In the genomic region with DNA sequence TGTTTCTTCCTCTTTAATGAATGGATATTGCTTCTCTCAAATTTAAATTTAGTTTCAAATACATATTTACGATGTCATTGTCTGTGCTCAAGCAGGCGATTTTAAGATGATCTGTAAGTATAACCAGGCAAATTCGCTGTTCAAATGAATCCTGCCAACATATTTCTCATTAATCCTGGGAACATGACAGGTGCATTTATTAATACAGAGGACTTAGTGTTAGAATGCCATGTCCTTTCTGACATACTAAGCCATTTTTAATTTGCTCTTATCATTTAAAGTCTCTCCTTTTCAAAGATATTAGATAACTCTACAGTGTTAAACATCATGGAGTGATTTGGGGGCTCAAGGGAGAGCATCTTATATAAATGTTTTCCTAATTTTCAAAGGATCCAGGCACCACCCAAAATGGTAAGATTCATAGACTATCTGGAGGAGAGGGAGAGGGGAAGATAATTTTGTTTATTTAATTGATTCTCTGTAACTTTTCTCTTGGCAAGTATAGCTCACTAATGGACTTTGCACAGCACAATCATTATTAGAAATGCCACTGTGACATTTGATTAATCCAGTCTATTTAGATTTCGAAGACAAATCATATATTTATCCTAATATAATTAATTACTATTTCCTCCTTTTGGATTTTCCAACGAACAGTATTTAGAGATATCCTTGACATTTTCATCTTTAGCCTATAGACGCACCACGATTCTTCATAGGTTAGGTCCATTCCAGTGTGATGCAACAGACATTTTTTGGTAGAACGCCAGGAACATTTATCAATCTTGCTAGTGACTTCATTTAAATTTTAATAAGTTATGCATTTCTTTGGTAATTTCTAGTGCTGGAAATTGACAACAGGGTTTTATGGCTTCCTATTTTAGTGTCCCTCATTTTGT, we compare ENCODE assay signal across 34 cellular contexts.
"Had no signal": no experiment of that assay in that cellular context is flagged by ENCODE, and none has a peak within 500 bp of the region (broad histone marks: within the 10 kb centered on the region; RNA-seq: fewer than 3 reads in every experiment).

No MANE protein-coding gene starts in this region.

- H3K27me3 ChIP-seq: adrenal gland, breast epithelium, cardiac muscle cell had no signal

- H3K9me3 ChIP-seq: adrenal gland, breast epithelium had no signal

- DNase-seq: activated CD4-positive, alpha-beta memory T cell treated with anti-CD3 and anti-CD28 coated beads for 36 hours; activated CD4-positive, alpha-beta T cell treated with anti-CD3 and anti-CD28 coated beads for 36 hours; activated CD4-positive, alpha-beta T cell treated with anti-CD3 and anti-CD28 coated beads, Interleukin-2, amount 10 ng/mL, durations not matched to agents 24 days and 14 days; activated CD4-positive, CD25-positive, alpha-beta regulatory T cell; activated CD4-positive, CD25-positive, alpha-beta regulatory T cell treated with anti-CD3 and anti-CD28 coated beads, Interleukin-2, amount 50 U/mL, for 72 hours; activated CD8-positive, alpha-beta memory T cell treated with anti-CD3 and anti-CD28 coated beads, Interleukin-2, amount 10 ng/mL, durations not matched to agents 7 days and 5 days; activated CD8-positive, alpha-beta memory T cell treated with anti-CD3 and anti-CD28 coated beads, Interleukin-2, amount 50 U/mL, for 4 hours; activated CD8-positive, alpha-beta T cell treated with anti-CD3 and anti-CD28 coated beads, Interleukin-2, amount 10 ng/mL, durations not matched to agents 7 days and 5 days; activated effector memory CD4-positive, alpha-beta T cell treated with anti-CD3 and anti-CD28 coated beads, Interleukin-2, amount 50 U/mL, for 16 hours; activated naive CD4-positive, alpha-beta T cell treated with anti-CD3 and anti-CD28 coated beads for 36 hours; activated naive CD8-positive, alpha-beta T cell treated with anti-CD3 and anti-CD28 coated beads for 36 hours; activated naive CD8-positive, alpha-beta T cell treated with anti-CD3 and anti-CD28 coated beads, Interleukin-2, amount 50 U/mL, for 24 hours; activated T-cell treated with anti-CD3 and anti-CD28 coated beads, Interleukin-2, amount 50 U/mL, for 1 hour; activated T-cell treated with anti-CD3 and anti-CD28 coated beads, Interleukin-2, amount 50 U/mL, for 48 hours; adrenal gland; amygdala; aorta; central memory CD4-positive, alpha-beta T cell; cerebellar nuclear complex; dorsolateral prefrontal cortex; effector memory CD4-positive, alpha-beta T cell; endodermal cell; foreskin fibroblast; T-helper 2 cell had no signal

- H3K27ac ChIP-seq: adrenal gland, breast epithelium, cardiac muscle cell, coronary artery, dorsolateral prefrontal cortex had no signal

- H3K27me3 Mint-ChIP-seq: activated CD4-positive, alpha-beta memory T cell treated with anti-CD3 and anti-CD28 coated beads for 36 hours; activated CD4-positive, alpha-beta T cell treated with anti-CD3 and anti-CD28 coated beads, Interleukin-2, amount 10 ng/mL, durations not matched to agents 24 days and 14 days; activated CD8-positive, alpha-beta memory T cell treated with anti-CD3 and anti-CD28 coated beads, Interleukin-2, amount 10 ng/mL, durations not matched to agents 7 days and 5 days; activated naive CD8-positive, alpha-beta T cell treated with anti-CD3 and anti-CD28 coated beads, Interleukin-2, amount 50 U/mL, for 24 hours; dendritic cell treated with granulocyte-macrophage colony-stimulating factor and Interleukin-4, amounts not matched to agents 40 ng/mL and 50 ng/mL, for 4 days had no signal

- H3K4me1 ChIP-seq: adrenal gland, breast epithelium had no signal

- H3K4me3 Mint-ChIP-seq: activated CD4-positive, alpha-beta memory T cell treated with anti-CD3 and anti-CD28 coated beads for 36 hours; activated CD4-positive, alpha-beta T cell treated with anti-CD3 and anti-CD28 coated beads for 36 hours; activated CD4-positive, alpha-beta T cell treated with anti-CD3 and anti-CD28 coated beads, Interleukin-2, amount 10 ng/mL, durations not matched to agents 24 days and 14 days; activated CD8-positive, alpha-beta memory T cell treated with anti-CD3 and anti-CD28 coated beads, Interleukin-2, amount 10 ng/mL, durations not matched to agents 7 days and 5 days; activated CD8-positive, alpha-beta T cell treated with anti-CD3 and anti-CD28 coated beads, Interleukin-2, amount 10 ng/mL, durations not matched to agents 7 days and 5 days; activated naive CD4-positive, alpha-beta T cell treated with anti-CD3 and anti-CD28 coated beads for 36 hours; activated naive CD4-positive, alpha-beta T cell treated with anti-CD3 and anti-CD28 coated beads, Interleukin-2, amount 50 U/mL, for 24 hours; activated naive CD8-positive, alpha-beta T cell treated with anti-CD3 and anti-CD28 coated beads for 36 hours; activated naive CD8-positive, alpha-beta T cell treated with anti-CD3 and anti-CD28 coated beads, Interleukin-2, amount 50 U/mL, for 24 hours; activated T-helper 1 cell treated with anti-CD3 and anti-CD28 coated beads, Interleukin-12 subunit alpha, Interleukin-12 subunit beta, Interleukin-2, Interleukin-4 antibody, amounts not matched to agents 30 ng/mL and 10 ng/mL and 1 ng/mL, durations not matched to agents 14 hours and 24 hours and 36 hours; brain; dendritic cell treated with granulocyte-macrophage colony-stimulating factor and Interleukin-4, amounts not matched to agents 40 ng/mL and 50 ng/mL, for 4 days; endodermal cell had no signal

- H3K27ac Mint-ChIP-seq: activated CD4-positive, alpha-beta memory T cell treated with anti-CD3 and anti-CD28 coated beads for 36 hours; activated CD4-positive, alpha-beta T cell treated with anti-CD3 and anti-CD28 coated beads for 36 hours; activated CD4-positive, alpha-beta T cell treated with anti-CD3 and anti-CD28 coated beads, Interleukin-2, amount 10 ng/mL, durations not matched to agents 24 days and 14 days; activated CD8-positive, alpha-beta memory T cell treated with anti-CD3 and anti-CD28 coated beads, Interleukin-2, amount 10 ng/mL, durations not matched to agents 7 days and 5 days; activated CD8-positive, alpha-beta T cell treated with anti-CD3 and anti-CD28 coated beads, Interleukin-2, amount 10 ng/mL, durations not matched to agents 7 days and 5 days; activated naive CD4-positive, alpha-beta T cell treated with anti-CD3 and anti-CD28 coated beads for 36 hours; activated naive CD4-positive, alpha-beta T cell treated with anti-CD3 and anti-CD28 coated beads, Interleukin-2, amount 50 U/mL, for 24 hours; activated naive CD8-positive, alpha-beta T cell treated with anti-CD3 and anti-CD28 coated beads for 36 hours; activated naive CD8-positive, alpha-beta T cell treated with anti-CD3 and anti-CD28 coated beads, Interleukin-2, amount 50 U/mL, for 24 hours; activated T-helper 1 cell treated with anti-CD3 and anti-CD28 coated beads, Interleukin-12 subunit alpha, Interleukin-12 subunit beta, Interleukin-2, Interleukin-4 antibody, amounts not matched to agents 30 ng/mL and 10 ng/mL and 1 ng/mL, durations not matched to agents 14 hours and 24 hours and 36 hours; activated T-helper 2 cell treated with anti-CD3 and anti-CD28 coated beads, Interferon-gamma antibody, Interleukin-2, Interleukin-4, amounts not matched to agents 10 μg/mL and 5 μg/mL and 100 μg/mL, durations not matched to agents 14 hours and 24 hours and 36 hours; dendritic cell treated with granulocyte-macrophage colony-stimulating factor and Interleukin-4, amounts not matched to agents 40 ng/mL and 50 ng/mL, for 4 days; endodermal cell had no signal

- H3K4me1 Mint-ChIP-seq: activated CD4-positive, alpha-beta T cell treated with anti-CD3 and anti-CD28 coated beads for 36 hours; activated CD4-positive, alpha-beta T cell treated with anti-CD3 and anti-CD28 coated beads, Interleukin-2, amount 10 ng/mL, durations not matched to agents 24 days and 14 days; activated CD8-positive, alpha-beta memory T cell treated with anti-CD3 and anti-CD28 coated beads, Interleukin-2, amount 10 ng/mL, durations not matched to agents 7 days and 5 days; activated naive CD4-positive, alpha-beta T cell treated with anti-CD3 and anti-CD28 coated beads, Interleukin-2, amount 50 U/mL, for 24 hours; activated naive CD8-positive, alpha-beta T cell treated with anti-CD3 and anti-CD28 coated beads for 36 hours; activated naive CD8-positive, alpha-beta T cell treated with anti-CD3 and anti-CD28 coated beads, Interleukin-2, amount 50 U/mL, for 24 hours had no signal

- ATAC-seq: activated CD4-positive, alpha-beta T cell treated with anti-CD3 and anti-CD28 coated beads for 36 hours; activated CD8-positive, alpha-beta memory T cell treated with anti-CD3 and anti-CD28 coated beads, Interleukin-2, amount 10 ng/mL, durations not matched to agents 7 days and 5 days; activated CD8-positive, alpha-beta T cell treated with anti-CD3 and anti-CD28 coated beads, Interleukin-2, amount 10 ng/mL, durations not matched to agents 7 days and 5 days; activated naive CD8-positive, alpha-beta T cell treated with anti-CD3 and anti-CD28 coated beads, Interleukin-2, amount 50 U/mL, for 24 hours; esophagus mucosa had no signal

- H3K4me3 ChIP-seq: adrenal gland, breast epithelium, cardiac muscle cell, coronary artery, dorsolateral prefrontal cortex had no signal

- H3K9me3 Mint-ChIP-seq: activated CD4-positive, alpha-beta memory T cell treated with anti-CD3 and anti-CD28 coated beads for 36 hours; activated CD4-positive, alpha-beta T cell treated with anti-CD3 and anti-CD28 coated beads, Interleukin-2, amount 10 ng/mL, durations not matched to agents 24 days and 14 days; activated naive CD4-positive, alpha-beta T cell treated with anti-CD3 and anti-CD28 coated beads for 36 hours; activated naive CD4-positive, alpha-beta T cell treated with anti-CD3 and anti-CD28 coated beads, Interleukin-2, amount 50 U/mL, for 24 hours; activated naive CD8-positive, alpha-beta T cell treated with anti-CD3 and anti-CD28 coated beads for 36 hours; activated naive CD8-positive, alpha-beta T cell treated with anti-CD3 and anti-CD28 coated beads, Interleukin-2, amount 50 U/mL, for 24 hours; activated T-helper 1 cell treated with anti-CD3 and anti-CD28 coated beads, Interleukin-12 subunit alpha, Interleukin-12 subunit beta, Interleukin-2, Interleukin-4 antibody, amounts not matched to agents 30 ng/mL and 10 ng/mL and 1 ng/mL, durations not matched to agents 14 hours and 24 hours and 36 hours; activated T-helper 2 cell treated with anti-CD3 and anti-CD28 coated beads, Interferon-gamma antibody, Interleukin-2, Interleukin-4, amounts not matched to agents 10 μg/mL and 5 μg/mL and 100 μg/mL, durations not matched to agents 14 hours and 24 hours and 36 hours; dendritic cell treated with granulocyte-macrophage colony-stimulating factor and Interleukin-4, amounts not matched to agents 40 ng/mL and 50 ng/mL, for 4 days; endodermal cell had no signal

- FAIRE-seq: frontal cortex had no signal

- H3K36me3 ChIP-seq: adrenal gland, breast epithelium, cardiac muscle cell had no signal

- H3K36me3 Mint-ChIP-seq: activated CD4-positive, alpha-beta memory T cell treated with anti-CD3 and anti-CD28 coated beads for 36 hours; activated CD8-positive, alpha-beta memory T cell treated with anti-CD3 and anti-CD28 coated beads, Interleukin-2, amount 10 ng/mL, durations not matched to agents 7 days and 5 days; activated naive CD4-positive, alpha-beta T cell treated with anti-CD3 and anti-CD28 coated beads, Interleukin-2, amount 50 U/mL, for 24 hours; activated naive CD8-positive, alpha-beta T cell treated with anti-CD3 and anti-CD28 coated beads for 36 hours; brain had no signal
